In the genomic region with DNA sequence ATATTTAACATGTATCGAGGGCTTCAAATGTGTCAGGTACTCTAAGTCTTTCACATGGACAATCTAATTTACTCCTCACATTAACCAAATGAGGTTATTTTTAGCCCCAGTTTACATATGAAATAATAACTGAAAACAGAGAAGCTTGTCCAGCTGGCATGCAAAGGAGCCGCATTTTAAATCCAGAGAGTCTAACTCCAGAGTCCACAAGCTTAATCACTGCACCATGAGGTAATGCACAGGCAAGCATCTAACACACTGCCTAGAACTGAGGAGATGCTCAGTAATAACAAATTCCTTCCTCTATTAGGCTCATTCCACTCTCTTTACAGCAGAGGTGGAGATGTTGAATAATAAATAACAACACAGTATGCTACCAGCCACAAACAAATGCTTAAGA, we compare ENCODE assay signal across 23 cellular contexts.
"Had no signal": no experiment of that assay in that cellular context is flagged by ENCODE, and none has a peak within 500 bp of the region (broad histone marks: within the 10 kb centered on the region; RNA-seq: fewer than 3 reads in every experiment).

No MANE protein-coding gene starts in this region.

- H3K27me3 ChIP-seq: body of pancreas had no signal

- H3K27ac Mint-ChIP-seq: activated CD8-positive, alpha-beta memory T cell treated with anti-CD3 and anti-CD28 coated beads, Interleukin-2, amount 10 ng/mL, durations not matched to agents 7 days and 5 days; activated naive CD4-positive, alpha-beta T cell treated with anti-CD3 and anti-CD28 coated beads, Interleukin-2, amount 10 ng/mL, durations not matched to agents 7 days and 5 days; activated naive CD8-positive, alpha-beta T cell treated with anti-CD3 and anti-CD28 coated beads for 36 hours; activated T-helper 17 cell treated with anti-CD3 and anti-CD28 coated beads, Interleukin-2, amount 50 U/mL, for 72 hours; T-helper 1 cell treated with Interleukin-12 subunit alpha and Interleukin-12 subunit beta and Interleukin-4 antibody, amounts not matched to agents 30 μg/mL and 1 μg/mL, for 36 hours; WTC11 had no signal

- H3K36me3 Mint-ChIP-seq: activated CD8-positive, alpha-beta memory T cell treated with anti-CD3 and anti-CD28 coated beads, Interleukin-2, amount 10 ng/mL, durations not matched to agents 7 days and 5 days; activated naive CD4-positive, alpha-beta T cell treated with anti-CD3 and anti-CD28 coated beads, Interleukin-2, amount 10 ng/mL, durations not matched to agents 7 days and 5 days; activated naive CD8-positive, alpha-beta T cell treated with anti-CD3 and anti-CD28 coated beads for 36 hours; WTC11 had no signal

- H3K4me3 Mint-ChIP-seq: activated CD8-positive, alpha-beta memory T cell treated with anti-CD3 and anti-CD28 coated beads, Interleukin-2, amount 10 ng/mL, durations not matched to agents 7 days and 5 days; activated naive CD4-positive, alpha-beta T cell treated with anti-CD3 and anti-CD28 coated beads, Interleukin-2, amount 10 ng/mL, durations not matched to agents 7 days and 5 days; activated naive CD8-positive, alpha-beta T cell treated with anti-CD3 and anti-CD28 coated beads for 36 hours; activated T-cell treated with anti-CD3 and anti-CD28 coated beads, Interleukin-2, amount 50 U/mL, for 4 hours; activated T-helper 17 cell treated with anti-CD3 and anti-CD28 coated beads, Interleukin-2, amount 50 U/mL, for 72 hours; T-helper 1 cell treated with Interleukin-12 subunit alpha and Interleukin-12 subunit beta and Interleukin-4 antibody, amounts not matched to agents 30 μg/mL and 1 μg/mL, for 36 hours; WTC11 had no signal

- H3K4me1 Mint-ChIP-seq: activated CD8-positive, alpha-beta memory T cell treated with anti-CD3 and anti-CD28 coated beads, Interleukin-2, amount 10 ng/mL, durations not matched to agents 7 days and 5 days; activated naive CD4-positive, alpha-beta T cell treated with anti-CD3 and anti-CD28 coated beads, Interleukin-2, amount 10 ng/mL, durations not matched to agents 7 days and 5 days; activated naive CD8-positive, alpha-beta T cell treated with anti-CD3 and anti-CD28 coated beads for 36 hours; activated T-helper 17 cell treated with anti-CD3 and anti-CD28 coated beads, Interleukin-2, amount 50 U/mL, for 72 hours had no signal

- FAIRE-seq: bronchial epithelial cell, colon had no signal

- H3K9me3 Mint-ChIP-seq: activated T-cell treated with anti-CD3 and anti-CD28 coated beads, Interleukin-2, amount 50 U/mL, for 4 hours; activated T-helper 17 cell treated with anti-CD3 and anti-CD28 coated beads, Interleukin-2, amount 50 U/mL, for 72 hours; WTC11 had no signal

- H3K4me1 ChIP-seq: body of pancreas had no signal

- DNase-seq: activated CD4-positive, alpha-beta T cell treated with anti-CD3 and anti-CD28 coated beads for 48 hours; activated CD4-positive, alpha-beta T cell treated with anti-CD3 and anti-CD28 coated beads, Interleukin-2, amount 50 U/mL, for 48 hours; activated CD4-positive, CD25-positive, alpha-beta regulatory T cell treated with anti-CD3 and anti-CD28 coated beads, Interleukin-2, amount 50 U/mL, for 72 hours; activated CD8-positive, alpha-beta memory T cell treated with anti-CD3 and anti-CD28 coated beads, Interleukin-2, amount 10 ng/mL, durations not matched to agents 7 days and 5 days; activated gamma-delta T cell treated with Interleukin-2 at 50 U/mL for 16 hours; activated naive CD4-positive, alpha-beta T cell treated with anti-CD3 and anti-CD28 coated beads, Interleukin-2, amount 10 ng/mL, durations not matched to agents 7 days and 5 days; activated naive CD8-positive, alpha-beta T cell treated with anti-CD3 and anti-CD28 coated beads for 36 hours; activated T-cell treated with anti-CD3 and anti-CD28 coated beads, Interleukin-2, amount 50 U/mL, for 4 hours; body of pancreas; central memory CD4-positive, alpha-beta T cell; MM.1S; NCI-H1105; NCI-H1436; NCI-H1694 treated with DMSO at 0.1 percent for 48 hours; NCI-H2029 treated with DMSO at 0.1 percent for 48 hours; NCI-H446; NCI-H774; SHP77 treated with DMSO at 0.1 percent for 48 hours had no signal

- H3K27me3 Mint-ChIP-seq: activated CD8-positive, alpha-beta memory T cell treated with anti-CD3 and anti-CD28 coated beads, Interleukin-2, amount 10 ng/mL, durations not matched to agents 7 days and 5 days; activated naive CD4-positive, alpha-beta T cell treated with anti-CD3 and anti-CD28 coated beads, Interleukin-2, amount 10 ng/mL, durations not matched to agents 7 days and 5 days; activated naive CD8-positive, alpha-beta T cell treated with anti-CD3 and anti-CD28 coated beads for 36 hours; activated T-helper 17 cell treated with anti-CD3 and anti-CD28 coated beads, Interleukin-2, amount 50 U/mL, for 72 hours had no signal

- H3K4me3 ChIP-seq: body of pancreas had no signal

- H3K9me3 ChIP-seq: body of pancreas had no signal

- H3K27ac ChIP-seq: body of pancreas had no signal
